1 cellular context compared by ENCODE assay signal in the genomic region with DNA sequence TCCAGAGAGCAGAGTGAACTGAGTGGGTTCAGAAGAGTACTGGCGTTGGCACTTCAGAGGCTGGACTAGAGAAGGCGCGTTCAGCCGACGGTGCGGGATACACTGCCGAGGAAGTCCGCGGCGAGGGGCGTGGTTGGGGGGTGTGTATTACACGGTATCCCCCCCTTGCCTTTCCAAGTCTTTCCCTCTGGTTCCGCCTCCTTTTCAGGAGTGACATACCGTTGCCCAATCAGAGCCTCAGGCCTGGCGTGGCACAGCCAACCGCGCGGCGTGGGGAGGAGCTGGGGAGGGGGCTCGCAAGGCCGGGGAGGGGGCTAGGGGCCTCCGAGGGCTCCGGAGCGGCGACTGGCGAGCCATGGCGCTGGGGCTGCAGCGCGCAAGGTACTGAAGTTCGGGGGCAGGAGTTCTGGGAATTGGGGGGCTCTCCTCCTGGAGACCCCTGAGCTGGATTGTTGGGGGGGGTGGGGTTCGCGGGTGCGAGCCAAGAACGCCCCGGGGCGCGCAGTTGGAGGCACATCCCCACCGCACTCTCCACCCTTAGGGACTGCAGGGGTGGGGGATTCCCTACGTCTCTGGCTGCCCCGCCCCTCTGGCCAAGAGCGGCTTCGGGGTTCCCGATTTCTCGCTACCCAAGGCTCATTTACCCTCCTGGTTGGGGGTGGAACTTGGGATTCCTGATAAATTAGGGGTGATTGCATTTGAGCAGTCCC.
TF ChIP-seq lines count a peak whose summit lies in the region.

TSS of gene HIF3A (plus strand) at position 321 of the 710 bp plus-strand sequence. CDS start at position 356, 35 bp downstream.

TF ChIP-seq in HepG2, 621 proteins besides CTCF, POLR2A, EP300 and RAD21 (continued from another document):
- TF ChIP-seq PBX2 (CRISPR knock-in tag; IDR thresholded peaks at IDR 0.05) (peak; percentile 82), NFYB (CRISPR knock-in tag; IDR thresholded peaks at IDR 0.05) (peak; percentile 71), ZFP41 (CRISPR knock-in tag; IDR thresholded peaks at IDR 0.05; ENCODE audit: borderline replicate concordance) (no peak), ZFP36L1 (CRISPR knock-in tag; IDR thresholded peaks at IDR 0.05) (no peak)
